8 cellular contexts compared by ENCODE assay signal in genomic region chr3:141913150-141913811, GRCh38. TPM values are rescaled to one million over a fixed set of nuclear protein-coding genes. Genes with fewer than 3 reads are reported as not detected.
DNase-seq lines count a peak whose midpoint lies in the region; ATAC-seq and TF ChIP-seq lines count a peak whose summit lies in the region.

No MANE protein-coding gene starts in this region.

- no peaks in the 10 kb centered on the region for H3K9me3 ChIP-seq in gastroesophageal sphincter

- no peaks in the 10 kb centered on the region for H3K27me3 ChIP-seq in gastroesophageal sphincter

- TF ChIP-seq CTCF in GM10248 (IDR thresholded peaks at IDR 0.05; ENCODE audit: control extremely low read depth, extremely low read depth, low read depth, missing control alignments) (peak; percentile 68), gastroesophageal sphincter (IDR thresholded peaks at IDR 0.05) (peak; percentile 43 to 62 (median 52)), retinal pigment epithelial cell (conservative IDR thresholded peaks at IDR 0.05; ENCODE audit: low read depth, low read length) (peak; percentile 72)

- peaks cover 6% of the 10 kb centered on the region for H3K9me3 Mint-ChIP-seq in activated T-cell treated with anti-CD3 and anti-CD28 coated beads, Interleukin-2, amount 50 U/mL, for 24 hours

- POLR2A ChIA-PET in GM10248 (lab: Yijun Ruan, JAX): no interaction called here

- peaks cover 0 to 76% of the 10 kb centered on the region in 2 donors for H3K36me3 ChIP-seq in gastroesophageal sphincter

- H3K27me3 Mint-ChIP-seq in activated T-cell treated with anti-CD3 and anti-CD28 coated beads, Interleukin-2, amount 50 U/mL, for 24 hours: no peaks in the 10 kb centered on the region

- no peak overlapping the region for H3K4me3 Mint-ChIP-seq in activated T-cell treated with anti-CD3 and anti-CD28 coated beads, Interleukin-2, amount 50 U/mL, for 24 hours

- peaks cover 95% of the 10 kb centered on the region for H3K36me3 Mint-ChIP-seq in activated T-cell treated with anti-CD3 and anti-CD28 coated beads, Interleukin-2, amount 50 U/mL, for 24 hours (ENCODE audit: low read depth)

- TF ChIP-seq EP300 in gastroesophageal sphincter (IDR thresholded peaks at IDR 0.05): no peak

- no peak for TF ChIP-seq POLR2A in gastroesophageal sphincter (IDR thresholded peaks at IDR 0.05)

- ATAC-seq in HG02678 (IDR thresholded peaks at IDR 0.05; ENCODE audit: unreplicated experiment) (peak; percentile 70), gastroesophageal sphincter (no peak)

- no peaks in the 10 kb centered on the region for H3K4me1 ChIP-seq in gastroesophageal sphincter

- no peak overlapping the region for H3K4me3 ChIP-seq in gastroesophageal sphincter
- no peak overlapping the region for H3K4me3 ChIP-seq in retinal pigment epithelial cell (ENCODE audit: low read length)

- CTCF ChIA-PET in GM10248 (lab: Yijun Ruan, JAX): interaction anchor here (0.9 to 3.6 kb wide), 20 partner anchors 8 to 512 kb away, joined by 3 to 25 read pairs (median 5); partner anchors contain the start of gene RNF7

- DNase-seq in GM10248 (ENCODE audit: extremely low spot score) (peak; percentile 62), NCI-H69 (lab: John Stamatoyannopoulos, UW) (peak; percentile 63), retinal pigment epithelial cell (ENCODE audit: low read depth) (no peak), DMS153 treated with DMSO at 0.1 percent for 48 hours (lab: John Stamatoyannopoulos, UW; ENCODE audit: unreplicated experiment) (no peak), retina (no peak)
- DNase-seq in activated T-cell treated with anti-CD3 and anti-CD28 coated beads, Interleukin-2, amount 50 U/mL, for 24 hours: no peak

- no peak overlapping the region for H3K27ac ChIP-seq in gastroesophageal sphincter

- H3K4me1 Mint-ChIP-seq in activated T-cell treated with anti-CD3 and anti-CD28 coated beads, Interleukin-2, amount 50 U/mL, for 24 hours (ENCODE audit: low read depth): peaks cover 4% of the 10 kb centered on the region

- peak overlapping the region; percentile 9 for H3K27ac Mint-ChIP-seq in activated T-cell treated with anti-CD3 and anti-CD28 coated beads, Interleukin-2, amount 50 U/mL, for 24 hours

- WGBS in gastroesophageal sphincter (ENCODE audit: low coverage in 1 of 2), 2 donors: 27 to 33% methylated on average over 1 of the region's 1 CpG

RNA-seq across cellular contexts. Expression of gene ATP1B3, which starts 36.8 kb away (rescaled TPM):
- total RNA-seq in gastroesophageal sphincter: 10 to 100 TPM; 25.1 to 94.5 (median 57.3) TPM

Comparison
In these comparisons a context has a peak if more than half of its experiments do, and no peak if none do; other contexts are left out.
1. DNase-seq: peak in GM10248 (single experiment) and NCI-H69 (single experiment); none in activated T-cell treated with anti-CD3 and anti-CD28 coated beads, Interleukin-2, amount 50 U/mL, for 24 hours (single experiment), retinal pigment epithelial cell (single experiment), DMS153 treated with DMSO at 0.1 percent for 48 hours (single experiment) and retina (single experiment).
2. Peak in every context shown above with its lines, with median percentiles within 50 percentile points of each other: CTCF ChIP-seq.